In genomic region chr15:37773111-37773860, GRCh38 we compare ENCODE assay signal across 1 cellular context.
TF ChIP-seq lines count a peak whose summit lies in the region.

No MANE protein-coding gene starts in this region.

TF ChIP-seq in SK-N-SH, 30 proteins besides CTCF, POLR2A, EP300 and RAD21 (continued from another document):
- no peak for TF ChIP-seq GABPA (IDR thresholded peaks at IDR 0.05; ENCODE audit: low read depth)
- TF ChIP-seq USF1 (IDR thresholded peaks at IDR 0.05; ENCODE audit: borderline replicate concordance, low read depth) = no peak
- peak; percentile 76; the same call in 1 of the 2 replicates for TF ChIP-seq RXRA (IDR thresholded peaks at IDR 0.05; ENCODE audit: borderline replicate concordance, low read depth)
- no peak for TF ChIP-seq RCOR1 (IDR thresholded peaks at IDR 0.05; ENCODE audit: low read length)
- no peak for TF ChIP-seq REST (IDR thresholded peaks at IDR 0.05; ENCODE audit: low read depth, low read length)
- peak; percentile 67 for TF ChIP-seq FOSL2 (IDR thresholded peaks at IDR 0.05; ENCODE audit: borderline replicate concordance, low read depth)
- TF ChIP-seq ZBTB33 (IDR thresholded peaks at IDR 0.05; ENCODE audit: borderline replicate concordance, low read depth) = no peak
- peak; percentile 89 for TF ChIP-seq TEAD4 (IDR thresholded peaks at IDR 0.05; ENCODE audit: borderline replicate concordance, insufficient read depth)
- TF ChIP-seq CHD2 (IDR thresholded peaks at IDR 0.05; ENCODE audit: low read length, partially characterized antibody) = no peak
- TF ChIP-seq YY1 (IDR thresholded peaks at IDR 0.05; ENCODE audit: low read depth) = no peak
- TF ChIP-seq MEF2A (IDR thresholded peaks at IDR 0.05; ENCODE audit: borderline replicate concordance, low read depth) = peak; percentile 65; the same call in 1 of the 2 replicates
- no peak for TF ChIP-seq SMC3 (IDR thresholded peaks at IDR 0.05; ENCODE audit: low read depth, low read length)
